ENCODE assay signal across 8 cellular contexts in genomic region chr15:88545578-88546247, GRCh38. TPM values are rescaled to one million over a fixed set of nuclear protein-coding genes. Genes with fewer than 3 reads are reported as not detected.
DNase-seq lines count a peak whose midpoint lies in the region; ATAC-seq, FAIRE-seq and TF ChIP-seq lines count a peak whose summit lies in the region.
"Not testable (repeated sequence)": the region's sequence is repeated elsewhere in the genome, so short reads cannot be mapped to it uniquely, and the experiment has no call there.

No MANE protein-coding gene starts in this region.

- H3K27ac ChIP-seq in HL-60 (replicated peaks): peak overlapping the region; percentile 68
- H3K27ac ChIP-seq in angular gyrus (ENCODE audit: low read depth, low read length): peak overlapping the region; percentile 86
- peak overlapping the region; percentile 27 for H3K27ac ChIP-seq in endothelial cell of umbilical vein (ENCODE audit: insufficient read depth, low read depth, low read length)
- peak overlapping the region; percentile 85 for H3K27ac ChIP-seq in keratinocyte (ENCODE audit: control insufficient read depth, insufficient read depth, low read length)
- H3K27ac ChIP-seq in stomach smooth muscle (ENCODE audit: low read length): peak overlapping the region; percentile 70

- H3K4me2 ChIP-seq in endothelial cell of umbilical vein (ENCODE audit: insufficient read depth, low read length) (peak overlapping the region; percentile 48), keratinocyte (ENCODE audit: control insufficient read depth, extremely low read depth, insufficient read depth, low read depth, low read length) (peak overlapping the region; percentile 69)

- H3K27ac Mint-ChIP-seq in T-cell: peak overlapping the region; percentile 91 to 93
- H3K27ac Mint-ChIP-seq in neural crest cell (ENCODE audit: unreplicated experiment): peak overlapping the region; percentile 57

- ATAC-seq in T-cell (replicated peaks in 1 of 4): not testable (repeated sequence)

- H3K27me3 ChIP-seq in HL-60 (ENCODE audit: insufficient read depth, poor library complexity, severe bottlenecking); endothelial cell of umbilical vein (ENCODE audit: control insufficient read depth in 2 of 2, insufficient read depth in 2 of 2, low read length in 2 of 2); keratinocyte (ENCODE audit: control insufficient read depth, extremely low read depth, insufficient read depth, low read length); stomach smooth muscle (ENCODE audit: control insufficient read depth in 1 of 2, insufficient read depth in 2 of 2, low read length in 2 of 2): not testable (repeated sequence)

- not testable (repeated sequence) for H3K4me1 ChIP-seq in endothelial cell of umbilical vein (ENCODE audit: control insufficient read depth, extremely low read depth, insufficient read depth, low read length); keratinocyte (ENCODE audit: control insufficient read depth, extremely low read depth, insufficient read depth, low read length)
- peaks cover 16% of the 10 kb centered on the region for H3K4me1 ChIP-seq in stomach smooth muscle (ENCODE audit: control insufficient read depth, insufficient read depth, low read length)

- intact Hi-C loops in endothelial cell of umbilical vein (cut with micrococcal nuclease): loop anchor here (1.0 to 2.0 kb wide), 2 partner anchors 75 to 78 kb away; partner anchors contain the start of genes AEN, MRPL46 and MRPS11

- dilution Hi-C loops in endothelial cell of umbilical vein (cut with MboI; ENCODE audit: extremely low pct_ligation_motif_present, low sequenced_read_pairs); keratinocyte (cut with MboI; ENCODE audit: extremely low pct_ligation_motif_present, low sequenced_read_pairs): not testable (repeated sequence)

- peak overlapping the region; percentile 78 for H3K9ac ChIP-seq in endothelial cell of umbilical vein (replicated peaks; ENCODE audit: extremely low read depth, insufficient read depth, low read length)
- peak overlapping the region; percentile 80 for H3K9ac ChIP-seq in keratinocyte (ENCODE audit: control insufficient read depth, extremely low read depth, insufficient read depth, low read length)
- H3K9ac ChIP-seq in stomach smooth muscle (ENCODE audit: low read length in 2 of 2): peak overlapping the region; percentile 72 to 78

- not testable (repeated sequence) for DNase-seq in AG10803 (ENCODE audit: low read depth); HL-60 (ENCODE audit: low read depth in 1 of 2, low spot score in 1 of 2); T-cell; endothelial cell of umbilical vein (ENCODE audit: low read depth, low spot score); keratinocyte (ENCODE audit: low read depth, low spot score); neural crest cell (ENCODE audit: low read depth, low spot score)

- BruUV-seq in endothelial cell of umbilical vein (replicated peaks; lab: Mats Ljungman, UMichigan): not testable (repeated sequence)

- TF ChIP-seq POLR2A in endothelial cell of umbilical vein (IDR thresholded peaks at IDR 0.05; ENCODE audit: low read depth, low read length): not testable (repeated sequence)

- CTCF ChIA-PET in T-cell (lab: Charles Lee); endothelial cell of umbilical vein (lab: Charles Lee): not testable (repeated sequence)

- H3K9me3 Mint-ChIP-seq in T-cell, neural crest cell: not testable (repeated sequence)

- POLR2A ChIA-PET in T-cell (lab: Charles Lee); endothelial cell of umbilical vein (lab: Charles Lee): not testable (repeated sequence)

- H3K4me3 ChIP-seq in AG10803 (ENCODE audit: low read length): peak overlapping the region; percentile 84
- H3K4me3 ChIP-seq in HL-60 (replicated peaks; ENCODE audit: insufficient read depth, low read length): peak overlapping the region; percentile 66
- H3K4me3 ChIP-seq in endothelial cell of umbilical vein (replicated peaks in 1 of 3; ENCODE audit: insufficient read depth in 1 of 3, low read depth in 1 of 3, low read length in 3 of 3): peak overlapping the region; percentile 44 to 87 (median 74)
- peak overlapping the region; percentile 60 to 87 (median 85) for H3K4me3 ChIP-seq in keratinocyte (ENCODE audit: control insufficient read depth in 2 of 3, extremely low read depth in 1 of 3, insufficient read depth in 2 of 3, low read depth in 1 of 3, low read length in 3 of 3)
- H3K4me3 ChIP-seq in stomach smooth muscle (ENCODE audit: low read length in 2 of 2): peak overlapping the region; percentile 83 to 88

- H3K9me1 ChIP-seq in endothelial cell of umbilical vein (replicated peaks; ENCODE audit: control insufficient read depth, extremely low read depth, insufficient read depth, low read length); keratinocyte (ENCODE audit: control insufficient read depth, extremely low read depth, insufficient read depth, low read length): not testable (repeated sequence)

- TF ChIP-seq CTCF in AG10803 (conservative IDR thresholded peaks at IDR 0.05; ENCODE audit: low read length); HL-60 (IDR thresholded peaks at IDR 0.05; ENCODE audit: insufficient read depth, low read length); endothelial cell of umbilical vein (IDR thresholded peaks at IDR 0.05; ENCODE audit: extremely low read depth in 1 of 2, insufficient read depth in 1 of 2, low read depth in 1 of 2, low read length in 2 of 2); keratinocyte (optimal IDR thresholded peaks at IDR 0.05 in 1 of 3, IDR thresholded peaks at IDR 0.05 in 1 of 3, conservative IDR thresholded peaks at IDR 0.05 in 1 of 3; ENCODE audit: extremely low read depth in 1 of 3, insufficient read depth in 2 of 3, low read length in 3 of 3); neural crest cell (conservative IDR thresholded peaks at IDR 0.05): not testable (repeated sequence)

- H3K79me2 ChIP-seq in endothelial cell of umbilical vein (ENCODE audit: control insufficient read depth, insufficient read depth, low read length); keratinocyte (ENCODE audit: control insufficient read depth, insufficient read depth, low read length): not testable (repeated sequence)

- H3K4me1 Mint-ChIP-seq in T-cell: peaks cover 6 to 23% (median 20%) of the 10 kb centered on the region in 3 donors
- peaks cover 33% of the 10 kb centered on the region for H3K4me1 Mint-ChIP-seq in neural crest cell

- H3K36me3 ChIP-seq in endothelial cell of umbilical vein (ENCODE audit: control insufficient read depth in 2 of 2, extremely low read depth in 1 of 2, insufficient read depth in 2 of 2, low read length in 2 of 2); keratinocyte (ENCODE audit: control insufficient read depth in 2 of 2, extremely low read depth in 1 of 2, insufficient read depth in 2 of 2, low read length in 2 of 2); stomach smooth muscle (ENCODE audit: control insufficient read depth in 2 of 2, insufficient read depth in 2 of 2, low read length in 2 of 2): not testable (repeated sequence)

- not testable (repeated sequence) for H3K9me3 ChIP-seq in endothelial cell of umbilical vein (replicated peaks; ENCODE audit: control insufficient read depth, insufficient read depth, low read length); keratinocyte (ENCODE audit: control insufficient read depth, low read depth, low read length); stomach smooth muscle (ENCODE audit: control insufficient read depth in 2 of 2, low read length in 2 of 2)

- FAIRE-seq in endothelial cell of umbilical vein (lab: Jason Lieb, UNC); keratinocyte (lab: Jason Lieb, UNC): not testable (repeated sequence)

- not testable (repeated sequence) for H4K20me1 ChIP-seq in endothelial cell of umbilical vein (replicated peaks; ENCODE audit: control insufficient read depth, extremely low read depth, insufficient read depth, low read length); keratinocyte (ENCODE audit: control insufficient read depth, extremely low read depth, insufficient read depth, low read length)

- not testable (repeated sequence) for H3K27me3 Mint-ChIP-seq in T-cell; neural crest cell (ENCODE audit: low read depth)

- not testable (repeated sequence) for H3K36me3 Mint-ChIP-seq in T-cell; neural crest cell (ENCODE audit: low read depth)

- H2AFZ ChIP-seq in endothelial cell of umbilical vein (ENCODE audit: low read depth, low read length) (peak overlapping the region; percentile 96), keratinocyte (ENCODE audit: control insufficient read depth, low read length) (peak overlapping the region; percentile 96)

- H3K4me3 Mint-ChIP-seq in T-cell: peak overlapping the region; percentile 83 to 88 (median 88)
- not testable (repeated sequence) for H3K4me3 Mint-ChIP-seq in neural crest cell

RNA-seq across cellular contexts. Expression of gene DET1, which starts 0.8 kb away (rescaled TPM):
- total RNA-seq in T-cell: 1 to 10 TPM; 4.1 to 9.4 (median 6.4) TPM
- total RNA-seq in endothelial cell of umbilical vein: 5.1 and 5.2 TPM in 2 replicates
- polyA plus RNA-seq in endothelial cell of umbilical vein: 5.5 and 5.6 TPM in 2 replicates
- polyA plus RNA-seq in endothelial cell of umbilical vein (2011; cell fraction: cytosol; rRNA removed): 3.6 and 4.0 TPM in 2 replicates
- 7.0 and 7.9 TPM in 2 replicates for polyA plus RNA-seq in endothelial cell of umbilical vein (2011; cell fraction: nucleus; rRNA removed)
- polyA plus RNA-seq in endothelial cell of umbilical vein (2012): 1.8 and 3.2 TPM in 2 replicates
- 8.8 and 10.5 TPM in 2 replicates for polyA minus RNA-seq in endothelial cell of umbilical vein
- polyA minus RNA-seq in endothelial cell of umbilical vein (2011; cell fraction: cytosol; rRNA and poly(A)+ RNA removed): not detected
- polyA minus RNA-seq in endothelial cell of umbilical vein (2011; cell fraction: nucleus; rRNA and poly(A)+ RNA removed): 6.6 and 9.5 TPM in 2 replicates
- polyA plus RNA-seq in keratinocyte: 1.1 to 1.8 TPM (median 1.7 TPM) in 3 replicates
- 0.59 TPM for polyA plus RNA-seq in keratinocyte (2011; ENCODE audit: low read depth)
- polyA plus RNA-seq in keratinocyte (2011; cell fraction: cytosol; rRNA removed): 0.83 and 1.7 TPM in 2 replicates
- 2.7 and 3.1 TPM in 2 replicates for polyA plus RNA-seq in keratinocyte (2011; cell fraction: nucleus; rRNA removed)
- polyA plus RNA-seq in keratinocyte (2012; ENCODE audit: low replicate concordance): 1.2 and 1.3 TPM in 2 replicates
- polyA minus RNA-seq in keratinocyte: 1.5 to 5.2 TPM (median 2.8 TPM) in 3 replicates
- not detected for polyA minus RNA-seq in keratinocyte (2011; cell fraction: cytosol; rRNA and poly(A)+ RNA removed)
- polyA minus RNA-seq in keratinocyte (2011; cell fraction: nucleus; rRNA and poly(A)+ RNA removed): 2.0 TPM in 2 replicates
- total RNA-seq in neural crest cell: 14.0 and 16.1 TPM in 2 replicates

Comparison
In these comparisons a context has a peak if more than half of its experiments do, and no peak if none do; other contexts are left out.
1. H3K27ac ChIP-seq: peak in every context shown above with its lines; median percentile 86 in angular gyrus; 85 in keratinocyte; 70 in stomach smooth muscle; 68 in HL-60; 27 in endothelial cell of umbilical vein.